Comparison of ENCODE assay signal across 15 cellular contexts in the genomic region with DNA sequence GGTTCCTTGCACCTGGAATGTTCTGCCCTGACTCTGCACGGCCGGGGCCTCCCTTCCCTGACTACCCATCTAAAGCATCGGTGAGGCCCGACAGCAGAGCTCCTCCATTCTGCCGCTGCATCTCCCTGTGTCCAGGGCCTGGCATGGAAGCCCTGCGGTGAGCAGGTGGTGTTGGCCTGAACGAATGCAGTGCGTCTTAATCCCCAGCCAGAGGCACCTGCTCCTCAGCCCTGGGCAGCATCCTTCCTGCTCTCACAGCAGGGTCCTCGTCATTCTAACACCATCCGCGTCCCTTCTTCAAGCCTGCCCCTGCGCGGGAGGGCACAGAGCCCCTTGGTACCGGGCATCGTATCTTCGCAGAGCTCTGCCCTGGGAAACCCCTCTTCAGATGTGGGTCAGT. TPM values are rescaled to one million over a fixed set of nuclear protein-coding genes. Genes with fewer than 3 reads are reported as not detected.
DNase-seq lines count a peak whose midpoint lies in the region; ATAC-seq lines count a peak whose summit lies in the region.
"Had no signal": no experiment of that assay in that cellular context is flagged by ENCODE, and none has a peak within 500 bp of the region (broad histone marks: within the 10 kb centered on the region; RNA-seq: fewer than 3 reads in every experiment).

No MANE protein-coding gene starts in this region.

- in situ Hi-C loops in G401 (cut with HindIII; ENCODE audit: low sequenced_read_pairs), result no loop called here

- ATAC-seq in HG02885 (IDR thresholded peaks at IDR 0.05; ENCODE audit: poor library complexity, unreplicated experiment), result no peak
- no peak for ATAC-seq in HG02852 (IDR thresholded peaks at IDR 0.05; ENCODE audit: unreplicated experiment)
- ATAC-seq: CD8-positive, alpha-beta T cell; GM12878; GM23338; K562 had no signal

- DNase-seq in SHP77 (lab: John Stamatoyannopoulos, UW) (peak; percentile 20 to 33), SHP77 treated with DMSO at 0.1 percent for 48 hours (lab: John Stamatoyannopoulos, UW) (no peak), G401 (ENCODE audit: low spot score) (peak; percentile 73), cerebellar cortex (ENCODE audit: low spot score) (peak; percentile 64), retina (peak; percentile 53)
- DNase-seq: COR-L47, DMS153, HFFc6 had no signal

RNA-seq across cellular contexts. Expression of a gene that starts 15.4 kb away (rescaled TPM):
- 0.31 and 1.3 TPM in 2 replicates for total RNA-seq in G401 (2014; rRNA removed; shearing (Covaris generic))
- total RNA-seq: B cell had no signal
